25 cellular contexts compared by ENCODE assay signal in genomic region chr14:82060219-82060618, GRCh38.
DNase-seq lines count a peak whose midpoint lies in the region; ATAC-seq and TF ChIP-seq lines count a peak whose summit lies in the region.
"Had no signal": no experiment of that assay in that cellular context is flagged by ENCODE, and none has a peak within 500 bp of the region (broad histone marks: within the 10 kb centered on the region; RNA-seq: fewer than 3 reads in every experiment).

No MANE protein-coding gene starts in this region.

- H3K36me3 Mint-ChIP-seq in H9 (ENCODE audit: insufficient read depth in 1 of 3, low read depth in 3 of 3) = peaks cover 7 to 17% (median 10%) of the 10 kb centered on the region in 3 experiments; a peak in 6 of 7 replicates
- H3K36me3 Mint-ChIP-seq in neural progenitor cell = no peaks in the 10 kb centered on the region
- no peaks in the 10 kb centered on the region for H3K36me3 Mint-ChIP-seq in CD14-positive monocyte

- peaks cover 10% of the 10 kb centered on the region for H3F3A ChIP-seq in neural progenitor cell (ENCODE audit: low read depth)

- no peak overlapping the region for H3K4me3 Mint-ChIP-seq in H9
- H3K4me3 Mint-ChIP-seq in neural progenitor cell = no peak overlapping the region
- H3K4me3 Mint-ChIP-seq in CD14-positive monocyte = no peak overlapping the region
- H3K4me3 Mint-ChIP-seq: CD4-positive, alpha-beta T cell had no signal

- H3K18ac ChIP-seq in H9 (ENCODE audit: insufficient read length, low read depth, low read length) = no peak overlapping the region

- H3K27ac Mint-ChIP-seq in H9 (peak overlapping the region; percentile 78 to 95 (median 81); a peak in 5 of 7 replicates), neural progenitor cell (no peak overlapping the region), CD14-positive monocyte (no peak overlapping the region)
- H3K27ac Mint-ChIP-seq: CD4-positive, alpha-beta T cell had no signal

- no peak for ATAC-seq in heart right ventricle
- ATAC-seq: K562, Right ventricle myocardium inferior had no signal

- no peak overlapping the region for H4K8ac ChIP-seq in H9 (replicated peaks; ENCODE audit: insufficient read length, low read depth, low read length)

- no peak overlapping the region for H2AK5ac ChIP-seq in H9 (ENCODE audit: insufficient read length, low read length)

- no peak overlapping the region for H3K23ac ChIP-seq in H9 (ENCODE audit: insufficient read length, low read depth, low read length)

- H3K27me3 Mint-ChIP-seq in H9 (ENCODE audit: low read depth) (peaks cover 2% of the 10 kb centered on the region), neural progenitor cell (ENCODE audit: insufficient read depth, low read depth) (no peaks in the 10 kb centered on the region), CD14-positive monocyte (ENCODE audit: low read depth in 3 of 3) (peaks cover 0 to 2% (median 0%) of the 10 kb centered on the region in 3 donors)
- H3K27me3 Mint-ChIP-seq: CD4-positive, alpha-beta T cell had no signal

- H3K9me3 Mint-ChIP-seq in H9 = peaks cover 10 to 11% of the 10 kb centered on the region in 2 experiments
- peaks cover 5% of the 10 kb centered on the region for H3K9me3 Mint-ChIP-seq in neural progenitor cell
- H3K9me3 Mint-ChIP-seq in CD14-positive monocyte = peaks cover 12 to 25% (median 19%) of the 10 kb centered on the region in 7 donors

- H3K9ac ChIP-seq in H9 (ENCODE audit: extremely low read depth, insufficient read length, low read length) (no peak overlapping the region), neural progenitor cell (no peak overlapping the region)
- H3K9ac ChIP-seq: BLaER1 had no signal

- peaks cover 2% of the 10 kb centered on the region; the same call in 1 of the 2 replicates for H3K4me1 ChIP-seq in H9 (ENCODE audit: insufficient read depth, low read length)
- H3K4me1 ChIP-seq in ectodermal cell (ENCODE audit: control insufficient read depth, insufficient read depth, low read length) = no peaks in the 10 kb centered on the region
- H3K4me1 ChIP-seq in iPS DF 6.9 (ENCODE audit: control insufficient read depth, insufficient read depth, low read length) = no peaks in the 10 kb centered on the region
- peaks cover 11% of the 10 kb centered on the region for H3K4me1 ChIP-seq in neural progenitor cell
- H3K4me1 ChIP-seq in heart right ventricle = no peaks in the 10 kb centered on the region
- H3K4me1 ChIP-seq: BLaER1, SJCRH30 had no signal

- H2BK15ac ChIP-seq in H9 (ENCODE audit: low read depth, low read length) = no peak overlapping the region

- H3K79me2 ChIP-seq in H9 (ENCODE audit: insufficient read depth, low read length) (no peaks in the 10 kb centered on the region), neural progenitor cell (ENCODE audit: low read depth) (no peaks in the 10 kb centered on the region)

- no peak overlapping the region for H3K56ac ChIP-seq in H9 (ENCODE audit: insufficient read length, low read depth, low read length)

- H2AFZ ChIP-seq in H9 (ENCODE audit: low read length) = no peak overlapping the region
- H2AFZ ChIP-seq in neural progenitor cell (replicated peaks) = peak overlapping the region; percentile 82
- H2AFZ ChIP-seq: PC-9 had no signal

- peak; percentile 47 for DNase-seq in H9
- peak; percentile 63 for DNase-seq in iPS DF 6.9 (ENCODE audit: low read depth, low spot score)
- DNase-seq in neural progenitor cell (ENCODE audit: low spot score) = peak; percentile 45
- no peak for DNase-seq in activated CD4-positive, alpha-beta T cell treated with anti-CD3 and anti-CD28 coated beads for 1 hour
- no peak for DNase-seq in heart right ventricle
- DNase-seq in CD14-positive monocyte (ENCODE audit: low spot score) = no peak
- DNase-seq: CD4-positive, alpha-beta T cell; DMS 273 treated with DMSO at 0.1 percent for 48 hours; DMS79; EL; GF-D8; Kasumi-1; NCI-H1092 treated with DMSO at 0.1 percent for 48 hours; NCI-H146; NCI-H1930; NCI-H2107; NCI-H446; NCI-H524 treated with DMSO at 0.1 percent for 48 hours; NCI-H774; PC-9; SJCRH30 had no signal

- no peaks in the 10 kb centered on the region for H3K27me3 ChIP-seq in H9 (ENCODE audit: insufficient read depth, low read length)
- no peaks in the 10 kb centered on the region for H3K27me3 ChIP-seq in ectodermal cell (ENCODE audit: control insufficient read depth, insufficient read depth, low read length, poor library complexity, severe bottlenecking)
- H3K27me3 ChIP-seq in iPS DF 6.9 (ENCODE audit: control insufficient read depth, insufficient read depth, low read length) = no peaks in the 10 kb centered on the region
- H3K27me3 ChIP-seq in neural progenitor cell = no peaks in the 10 kb centered on the region
- no peaks in the 10 kb centered on the region for H3K27me3 ChIP-seq in heart right ventricle
- H3K27me3 ChIP-seq: BLaER1, SJCRH30 had no signal

- no peak overlapping the region for H4K5ac ChIP-seq in H9 (ENCODE audit: insufficient read length, low read depth, low read length)

- H4K91ac ChIP-seq in H9 (ENCODE audit: insufficient read length, low read depth, low read length) = no peak overlapping the region

- no CpG with 5 or more reads among the region's 3 CpGs for WGBS in H9 (ENCODE audit: extremely low coverage, insufficient read length, low lambda C conversion rate)
- WGBS in ectodermal cell, 2 experiments = 3 to 13% methylated on average over 3 of the region's 3 CpGs
- no CpG with 5 or more reads among the region's 3 CpGs for WGBS in iPS DF 6.9 (ENCODE audit: insufficient coverage, insufficient read length)
- WGBS in heart right ventricle, 2 donors = 36 to 41% methylated on average over 3 of the region's 3 CpGs

- no peak overlapping the region for H3K4ac ChIP-seq in H9 (ENCODE audit: low read depth, low read length)

- intact Hi-C loops in heart right ventricle (cut with DNase I) (no loop called here), CD14-positive monocyte (cut with micrococcal nuclease) (no loop called here)

- H3K23me2 ChIP-seq in H9 (ENCODE audit: insufficient read length, low read depth, low read length, poor library complexity, severe bottlenecking) = no peaks in the 10 kb centered on the region

- H2BK120ac ChIP-seq in H9 (ENCODE audit: low read depth, low read length, poor library complexity, severe bottlenecking) = no peak overlapping the region

- no peak overlapping the region for H3K14ac ChIP-seq in H9 (ENCODE audit: insufficient read depth, low read length)

- H3K4me2 ChIP-seq in H9 (ENCODE audit: insufficient read depth, insufficient read length, low read length) (no peak overlapping the region), neural progenitor cell (no peak overlapping the region)
- H3K4me2 ChIP-seq: BLaER1, PC-9 had no signal

- no peak overlapping the region for H2BK5ac ChIP-seq in H9 (ENCODE audit: insufficient read length, low read length)

- peaks cover 25 to 31% of the 10 kb centered on the region in 2 experiments for H3K4me1 Mint-ChIP-seq in H9
- H3K4me1 Mint-ChIP-seq in neural progenitor cell = no peaks in the 10 kb centered on the region
- peaks cover 7% of the 10 kb centered on the region for H3K4me1 Mint-ChIP-seq in CD14-positive monocyte

- H3K9me3 ChIP-seq in H9 (ENCODE audit: control insufficient read depth, low read depth, low read length) (no peaks in the 10 kb centered on the region), ectodermal cell (ENCODE audit: control insufficient read depth, low read length) (no peaks in the 10 kb centered on the region), iPS DF 6.9 (ENCODE audit: control insufficient read depth, insufficient read depth, low read length) (no peaks in the 10 kb centered on the region), neural progenitor cell (ENCODE audit: low read depth) (no peaks in the 10 kb centered on the region), heart right ventricle (no peaks in the 10 kb centered on the region)
- H3K9me3 ChIP-seq: BLaER1, SJCRH30 had no signal

- no peak for TF ChIP-seq CTCF in H9 (conservative IDR thresholded peaks at IDR 0.05)
- no peak for TF ChIP-seq CTCF in neural progenitor cell (IDR thresholded peaks at IDR 0.05)
- TF ChIP-seq CTCF in heart right ventricle (IDR thresholded peaks at IDR 0.05) = no peak
- TF ChIP-seq CTCF in CD14-positive monocyte (IDR thresholded peaks at IDR 0.05) = no peak

- no peaks in the 10 kb centered on the region for H3K79me1 ChIP-seq in H9 (ENCODE audit: insufficient read depth, low read depth, low read length, poor library complexity, severe bottlenecking)

- H4K20me1 ChIP-seq in H9 (ENCODE audit: control insufficient read depth, insufficient read depth, insufficient read length) = no peaks in the 10 kb centered on the region
- H4K20me1 ChIP-seq in neural progenitor cell (ENCODE audit: low read depth) = no peaks in the 10 kb centered on the region
- H4K20me1 ChIP-seq: BLaER1 had no signal

- no peak overlapping the region for H3T11ph ChIP-seq in H9 (ENCODE audit: low read length)

- H3K4me3 ChIP-seq in ectodermal cell (ENCODE audit: insufficient read depth, low read depth, low read length) = no peak overlapping the region
- no peak overlapping the region for H3K4me3 ChIP-seq in iPS DF 6.9 (ENCODE audit: low read length)
- H3K4me3 ChIP-seq in neural progenitor cell = no peak overlapping the region
- no peak overlapping the region for H3K4me3 ChIP-seq in heart right ventricle
- H3K4me3 ChIP-seq: BLaER1, K562, PC-9, SJCRH30 had no signal

- no peaks in the 10 kb centered on the region for H3K36me3 ChIP-seq in ectodermal cell (ENCODE audit: control insufficient read depth, insufficient read depth, low read length)
- no peaks in the 10 kb centered on the region for H3K36me3 ChIP-seq in iPS DF 6.9 (ENCODE audit: control insufficient read depth, insufficient read depth, low read length)
- H3K36me3 ChIP-seq in neural progenitor cell = no peaks in the 10 kb centered on the region
- H3K36me3 ChIP-seq in heart right ventricle = no peaks in the 10 kb centered on the region
- H3K36me3 ChIP-seq: BLaER1, SJCRH30 had no signal

- no peak overlapping the region for H3K27ac ChIP-seq in H9 (ENCODE audit: insufficient read length, low read depth, low read length)
- peak overlapping the region; percentile 55 for H3K27ac ChIP-seq in ectodermal cell (ENCODE audit: insufficient read depth, low read depth, low read length, poor library complexity, severe bottlenecking)
- H3K27ac ChIP-seq in iPS DF 6.9 (ENCODE audit: low read length) = no peak overlapping the region
- H3K27ac ChIP-seq in neural progenitor cell = peak overlapping the region; percentile 8
- H3K27ac ChIP-seq in heart right ventricle = no peak overlapping the region
- H3K27ac ChIP-seq: BLaER1, PC-9, SJCRH30 had no signal

- no peak overlapping the region for H2BK20ac ChIP-seq in H9 (ENCODE audit: low read depth, low read length, poor library complexity, severe bottlenecking)

- H2BK12ac ChIP-seq in H9 (ENCODE audit: insufficient read length, low read depth, low read length) = no peak overlapping the region

Comparison
In these comparisons a context has a peak if more than half of its experiments do, and no peak if none do; other contexts are left out.
1. DNase-seq: peak in H9 (single experiment), iPS DF 6.9 (single experiment) and neural progenitor cell (single experiment); none in activated CD4-positive, alpha-beta T cell treated with anti-CD3 and anti-CD28 coated beads for 1 hour (single experiment), heart right ventricle (0 of 2) and CD14-positive monocyte (single experiment).
2. H3K27ac ChIP-seq: peak in ectodermal cell (single experiment) and neural progenitor cell (single experiment); none in H9 (single experiment), iPS DF 6.9 (single experiment) and heart right ventricle (0 of 10).
3. H3K27ac Mint-ChIP-seq: peak in H9 (3 of 3); none in neural progenitor cell (single experiment) and CD14-positive monocyte (0 of 7).